ENCODE assay signal across 8 cellular contexts in the genomic region with DNA sequence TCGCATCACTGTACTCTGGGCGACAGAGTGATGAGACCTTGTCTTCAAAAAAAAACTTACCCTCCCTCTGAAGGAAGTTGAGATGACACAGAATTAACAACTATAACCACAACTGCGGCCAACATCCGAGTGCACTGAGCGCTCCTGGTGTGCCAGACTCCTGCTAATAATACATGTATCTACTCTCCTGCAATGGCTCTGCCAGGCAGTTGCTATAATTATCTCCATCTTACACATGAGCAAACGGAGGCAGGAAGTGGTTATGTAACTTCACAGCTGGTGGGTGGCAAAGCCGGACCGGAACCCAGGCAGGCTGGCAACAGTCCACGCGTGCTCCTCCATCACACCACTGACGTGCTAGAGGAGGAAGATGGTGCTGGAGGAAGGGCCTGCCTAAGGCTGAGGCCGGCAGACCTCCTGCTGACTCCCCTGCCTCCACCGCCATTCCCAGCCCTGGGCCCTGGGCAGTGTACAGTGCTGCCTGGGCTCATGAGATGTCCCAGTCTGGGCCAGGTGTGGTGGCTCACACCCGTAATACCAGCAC. TPM values are rescaled to one million over a fixed set of nuclear protein-coding genes. Genes with fewer than 3 reads are reported as not detected.
A peak's percentile ranks its signal among the peaks of the same experiment; 100 is the strongest.
DNase-seq lines count a peak whose midpoint lies in the region; ATAC-seq and TF ChIP-seq lines count a peak whose summit lies in the region.

No MANE protein-coding gene starts in this region.

- CTCF ChIA-PET in CD4-positive, alpha-beta memory T cell (lab: Charles Lee; ENCODE audit: partially characterized antibody), result interaction anchor here (1.6 to 7.0 kb wide), 3 partner anchors 8 to 58 kb away, joined by 3 to 59 read pairs (median 19); partner anchors contain the start of genes IRGQ and ZNF576

- H3K4me1 Mint-ChIP-seq in CD4-positive, alpha-beta memory T cell, result peaks cover 36 to 65% (median 43%) of the 10 kb centered on the region in 4 donors
- H3K4me1 Mint-ChIP-seq in activated CD4-positive, alpha-beta T cell treated with anti-CD3 and anti-CD28 coated beads, Interleukin-2, amount 10 ng/mL, durations not matched to agents 24 days and 14 days, result peaks cover 31% of the 10 kb centered on the region
- H3K4me1 Mint-ChIP-seq in chondrocyte (ENCODE audit: low read depth), result peaks cover 17% of the 10 kb centered on the region
- H3K4me1 Mint-ChIP-seq in stimulated activated memory B cell treated with anti-CD40 and anti-IgM and Interleukin-4, amounts not matched to agents 10 μg/mL and 1 μg/mL and 100 μg/mL, for 72 hours, result peaks cover 56% of the 10 kb centered on the region

- H3K27me3 Mint-ChIP-seq in CD4-positive, alpha-beta memory T cell, result no peaks in the 10 kb centered on the region
- no peaks in the 10 kb centered on the region for H3K27me3 Mint-ChIP-seq in activated CD4-positive, alpha-beta T cell treated with anti-CD3 and anti-CD28 coated beads, Interleukin-2, amount 10 ng/mL, durations not matched to agents 24 days and 14 days
- H3K27me3 Mint-ChIP-seq in chondrocyte (ENCODE audit: low read depth), result no peaks in the 10 kb centered on the region
- no peaks in the 10 kb centered on the region for H3K27me3 Mint-ChIP-seq in stimulated activated memory B cell treated with anti-CD40 and anti-IgM and Interleukin-4, amounts not matched to agents 10 μg/mL and 1 μg/mL and 100 μg/mL, for 72 hours

- DNase-seq in CD4-positive, alpha-beta memory T cell, result peak; percentile 82 to 93 (median 86)
- peak; percentile 82 to 93 for DNase-seq in NCI-H2081 (lab: John Stamatoyannopoulos, UW)
- peak; percentile 87 for DNase-seq in activated CD4-positive, alpha-beta T cell treated with anti-CD3 and anti-CD28 coated beads, Interleukin-2, amount 10 ng/mL, durations not matched to agents 24 days and 14 days
- peak; percentile 86 for DNase-seq in chondrocyte (ENCODE audit: low spot score)

- peak overlapping the region; percentile 72 for H3K27ac ChIP-seq in CD4-positive, alpha-beta memory T cell (ENCODE audit: low read depth, low read length)
- peak overlapping the region; percentile 57 to 80 for H3K27ac ChIP-seq in mucosa of rectum (ENCODE audit: low read depth in 2 of 2, low read length in 2 of 2)

- peak overlapping the region; percentile 92 to 98 (median 96) for H3K27ac Mint-ChIP-seq in CD4-positive, alpha-beta memory T cell
- H3K27ac Mint-ChIP-seq in activated CD4-positive, alpha-beta T cell treated with anti-CD3 and anti-CD28 coated beads, Interleukin-2, amount 10 ng/mL, durations not matched to agents 24 days and 14 days, result peak overlapping the region; percentile 91
- peak overlapping the region; percentile 87 for H3K27ac Mint-ChIP-seq in chondrocyte (ENCODE audit: unreplicated experiment)
- peak overlapping the region; percentile 82 for H3K27ac Mint-ChIP-seq in stimulated activated memory B cell treated with anti-CD40 and anti-IgM and Interleukin-4, amounts not matched to agents 10 μg/mL and 1 μg/mL and 100 μg/mL, for 72 hours

- H3K4me1 ChIP-seq in CD4-positive, alpha-beta memory T cell (ENCODE audit: insufficient read depth, low read length), result peaks cover 45% of the 10 kb centered on the region
- peaks cover 0 to 6% of the 10 kb centered on the region in 2 donors for H3K4me1 ChIP-seq in mucosa of rectum (ENCODE audit: control insufficient read depth in 2 of 2, insufficient read depth in 2 of 2, low read length in 2 of 2)

- H3K27me3 ChIP-seq in CD4-positive, alpha-beta memory T cell (ENCODE audit: insufficient read depth, low read length), result no peaks in the 10 kb centered on the region
- H3K27me3 ChIP-seq in mucosa of rectum (ENCODE audit: control insufficient read depth in 2 of 2, insufficient read depth in 2 of 2, low read length in 2 of 2), result no peaks in the 10 kb centered on the region

- no peaks in the 10 kb centered on the region for H3K9me3 ChIP-seq in CD4-positive, alpha-beta memory T cell (ENCODE audit: control insufficient read depth in 1 of 2, low read length in 2 of 2)
- H3K9me3 ChIP-seq in mucosa of rectum (ENCODE audit: control insufficient read depth in 2 of 2, low read length in 2 of 2), result no peaks in the 10 kb centered on the region

- no peak for TF ChIP-seq CTCF in chondrocyte (IDR thresholded peaks at IDR 0.05)

- peaks cover 3% of the 10 kb centered on the region for H3K36me3 ChIP-seq in CD4-positive, alpha-beta memory T cell (ENCODE audit: insufficient read depth, low read length)
- H3K36me3 ChIP-seq in mucosa of rectum (ENCODE audit: control insufficient read depth in 2 of 2, insufficient read depth in 2 of 2, low read length in 2 of 2), result peaks cover 6 to 12% of the 10 kb centered on the region in 2 donors

- ATAC-seq in GM21717 (IDR thresholded peaks at IDR 0.05; ENCODE audit: unreplicated experiment) (peak; percentile 63), HG02885 (IDR thresholded peaks at IDR 0.05; ENCODE audit: poor library complexity, unreplicated experiment) (no peak)
- ATAC-seq in stimulated activated memory B cell treated with anti-CD40 and anti-IgM and Interleukin-4, amounts not matched to agents 10 μg/mL and 1 μg/mL and 100 μg/mL, for 72 hours, result peak; percentile 93

- no peak overlapping the region for H3K9ac ChIP-seq in mucosa of rectum (ENCODE audit: low read depth in 1 of 2, low read length in 2 of 2)

- intact Hi-C loops in CD4-positive, alpha-beta memory T cell (cut with micrococcal nuclease), result loop anchor here (1.0 to 10.0 kb wide), 5 partner anchors 7 to 222 kb away; partner anchors contain the start of genes IRGQ, KCNN4, PINLYP and XRCC1
- intact Hi-C loops in activated CD4-positive, alpha-beta T cell treated with anti-CD3 and anti-CD28 coated beads, Interleukin-2, amount 10 ng/mL, durations not matched to agents 24 days and 14 days (cut with micrococcal nuclease), result no loop called here

- H3K36me3 Mint-ChIP-seq in CD4-positive, alpha-beta memory T cell, result peaks cover 14 to 22% of the 10 kb centered on the region in 2 donors
- peaks cover 29% of the 10 kb centered on the region for H3K36me3 Mint-ChIP-seq in activated CD4-positive, alpha-beta T cell treated with anti-CD3 and anti-CD28 coated beads, Interleukin-2, amount 10 ng/mL, durations not matched to agents 24 days and 14 days (ENCODE audit: low read depth)
- peaks cover 11% of the 10 kb centered on the region for H3K36me3 Mint-ChIP-seq in chondrocyte (ENCODE audit: low read depth)
- H3K36me3 Mint-ChIP-seq in stimulated activated memory B cell treated with anti-CD40 and anti-IgM and Interleukin-4, amounts not matched to agents 10 μg/mL and 1 μg/mL and 100 μg/mL, for 72 hours, result peaks cover 42% of the 10 kb centered on the region

- H3K4me3 ChIP-seq in CD4-positive, alpha-beta memory T cell (ENCODE audit: low read length in 2 of 2), result peak overlapping the region in 1 of 2 donors; percentile 32
- H3K4me3 ChIP-seq in mucosa of rectum (ENCODE audit: low read length in 2 of 2), result peak overlapping the region in 1 of 2 donors; percentile 37

- POLR2A ChIA-PET in CD4-positive, alpha-beta memory T cell (lab: Charles Lee; ENCODE audit: partially characterized antibody), result interaction anchor here (0.6 to 6.1 kb wide), 8 partner anchors 12 to 99 kb away, joined by 3 to 41 read pairs (median 3); partner anchors contain the start of genes ETHE1, IRGQ, PINLYP and XRCC1

- peak overlapping the region; percentile 63 to 86 (median 74) for H3K4me3 Mint-ChIP-seq in CD4-positive, alpha-beta memory T cell
- peak overlapping the region; percentile 55 for H3K4me3 Mint-ChIP-seq in activated CD4-positive, alpha-beta T cell treated with anti-CD3 and anti-CD28 coated beads, Interleukin-2, amount 10 ng/mL, durations not matched to agents 24 days and 14 days
- no peak overlapping the region for H3K4me3 Mint-ChIP-seq in chondrocyte (ENCODE audit: unreplicated experiment)
- peak overlapping the region; percentile 50 for H3K4me3 Mint-ChIP-seq in stimulated activated memory B cell treated with anti-CD40 and anti-IgM and Interleukin-4, amounts not matched to agents 10 μg/mL and 1 μg/mL and 100 μg/mL, for 72 hours

- H3K9me3 Mint-ChIP-seq in CD4-positive, alpha-beta memory T cell, result peaks cover 0 to 2% (median 0%) of the 10 kb centered on the region in 8 donors
- no peaks in the 10 kb centered on the region for H3K9me3 Mint-ChIP-seq in activated CD4-positive, alpha-beta T cell treated with anti-CD3 and anti-CD28 coated beads, Interleukin-2, amount 10 ng/mL, durations not matched to agents 24 days and 14 days
- no peaks in the 10 kb centered on the region for H3K9me3 Mint-ChIP-seq in chondrocyte (ENCODE audit: low read depth)
- no peaks in the 10 kb centered on the region for H3K9me3 Mint-ChIP-seq in stimulated activated memory B cell treated with anti-CD40 and anti-IgM and Interleukin-4, amounts not matched to agents 10 μg/mL and 1 μg/mL and 100 μg/mL, for 72 hours

RNA-seq across cellular contexts. Expression of gene XRCC1, which starts 12.6 kb away (rescaled TPM):
- total RNA-seq in CD4-positive, alpha-beta memory T cell, result 10 to 100 TPM; 33.4 to 41.0 TPM
- 10 to 100 TPM; 16.3 to 29.1 TPM for polyA plus RNA-seq in CD4-positive, alpha-beta memory T cell
- total RNA-seq in activated CD4-positive, alpha-beta T cell treated with anti-CD3 and anti-CD28 coated beads, Interleukin-2, amount 10 ng/mL, durations not matched to agents 24 days and 14 days, result 27.5 and 29.6 TPM in 2 replicates
- total RNA-seq in chondrocyte, result 22.8 to 30.5 TPM (median 30.4 TPM) in 3 replicates

RNA-seq across cellular contexts. Expression of gene PINLYP, which starts 12.8 kb away (rescaled TPM):
- total RNA-seq in CD4-positive, alpha-beta memory T cell, result under 1 TPM; 0.33 to 0.84 TPM
- 1 to 10 TPM in 1 of 2 donors, not detected in 1; 1.3 TPM for polyA plus RNA-seq in CD4-positive, alpha-beta memory T cell
- total RNA-seq in activated CD4-positive, alpha-beta T cell treated with anti-CD3 and anti-CD28 coated beads, Interleukin-2, amount 10 ng/mL, durations not matched to agents 24 days and 14 days, result 7.9 and 9.9 TPM in 2 replicates
- 0.51 to 2.3 TPM (median 1.6 TPM) in 3 replicates for total RNA-seq in chondrocyte

RNA-seq across cellular contexts. Expression of gene ZNF575, which starts 29.8 kb away (rescaled TPM):
- 10 to 100 TPM; 11.0 to 11.8 TPM for total RNA-seq in CD4-positive, alpha-beta memory T cell
- 1 to 10 TPM; 2.1 to 3.6 TPM for polyA plus RNA-seq in CD4-positive, alpha-beta memory T cell
- total RNA-seq in activated CD4-positive, alpha-beta T cell treated with anti-CD3 and anti-CD28 coated beads, Interleukin-2, amount 10 ng/mL, durations not matched to agents 24 days and 14 days, result 1.8 and 2.4 TPM in 2 replicates
- total RNA-seq in chondrocyte, result 4.1 to 6.0 TPM (median 5.1 TPM) in 3 replicates

RNA-seq across cellular contexts. Expression of gene IRGQ, which starts 33.2 kb away (rescaled TPM):
- total RNA-seq in CD4-positive, alpha-beta memory T cell, result 10 to 100 TPM; 16.5 to 17.9 TPM
- 1 to 10 TPM in 1 of 2 donors, under 1 TPM in 1; 0.37 to 2.2 TPM for polyA plus RNA-seq in CD4-positive, alpha-beta memory T cell
- total RNA-seq in activated CD4-positive, alpha-beta T cell treated with anti-CD3 and anti-CD28 coated beads, Interleukin-2, amount 10 ng/mL, durations not matched to agents 24 days and 14 days, result 31.5 and 32.7 TPM in 2 replicates
- 40.0 to 43.1 TPM (median 41.7 TPM) in 3 replicates for total RNA-seq in chondrocyte

RNA-seq across cellular contexts. Expression of gene ZNF576, which starts 33.6 kb away (rescaled TPM):
- 10 to 100 TPM; 18.4 to 18.6 TPM for total RNA-seq in CD4-positive, alpha-beta memory T cell
- 10 to 100 TPM in 1 of 2 donors, 1 to 10 TPM in 1; 8.4 to 13.0 TPM for polyA plus RNA-seq in CD4-positive, alpha-beta memory T cell
- total RNA-seq in activated CD4-positive, alpha-beta T cell treated with anti-CD3 and anti-CD28 coated beads, Interleukin-2, amount 10 ng/mL, durations not matched to agents 24 days and 14 days, result 14.4 and 15.3 TPM in 2 replicates
- total RNA-seq in chondrocyte, result 11.9 to 17.6 TPM (median 12.1 TPM) in 3 replicates
